11 cellular contexts compared by ENCODE assay signal in genomic region chr3:75672142-75672775, GRCh38. TPM values are rescaled to one million over a fixed set of nuclear protein-coding genes. Genes with fewer than 3 reads are reported as not detected.
DNase-seq lines count a peak whose midpoint lies in the region; TF ChIP-seq lines count a peak whose summit lies in the region.
"Not testable (repeated sequence)": the region's sequence is repeated elsewhere in the genome, so short reads cannot be mapped to it uniquely, and the experiment has no call there.
"Had no signal": no experiment of that assay in that cellular context is flagged by ENCODE, and none has a peak within 500 bp of the region (broad histone marks: within the 10 kb centered on the region; RNA-seq: fewer than 3 reads in every experiment).

No MANE protein-coding gene starts in this region.

- TF ChIP-seq EP300 in transverse colon (IDR thresholded peaks at IDR 0.05; ENCODE audit: low read depth) = not testable (repeated sequence)

- not testable (repeated sequence) for H3K4me1 ChIP-seq in breast epithelium, parathyroid adenoma
- H3K4me1 ChIP-seq in transverse colon = peaks cover 0 to 36% (median 17%) of the 10 kb centered on the region in 4 donors

- not testable (repeated sequence) for H3K36me3 ChIP-seq in breast epithelium; parathyroid adenoma (ENCODE audit: control insufficient read depth, insufficient read depth, low read length); transverse colon

- not testable (repeated sequence) for H2AFZ ChIP-seq in parathyroid adenoma

- WGBS in transverse colon (ENCODE audit: low coverage in 1 of 2), 2 donors = 31 to 49% methylated on average over 15 to 58 of the region's 59 CpGs

- peak overlapping the region; percentile 29 to 68 (median 59) for H3K4me3 ChIP-seq in breast epithelium
- H3K4me3 ChIP-seq in parathyroid adenoma (ENCODE audit: low read depth, low read length) = peak overlapping the region; percentile 5
- peak overlapping the region in 2 of 4 donors; percentile 32 to 51 for H3K4me3 ChIP-seq in transverse colon

- in situ Hi-C loops in SK-MEL-5 (cut with HindIII; ENCODE audit: low pct_unique_long_range_greater_than_20kb, low sequenced_read_pairs); transverse colon (cut with MboI; ENCODE audit: low pct_ligation_motif_present in 1 of 4, low pct_unique_long_range_greater_than_20kb in 1 of 4, low sequenced_read_pairs in 3 of 4): not testable (repeated sequence)

- H3K4me2 ChIP-seq in parathyroid adenoma (ENCODE audit: low read length) = peak overlapping the region; percentile 30

- H3K9ac ChIP-seq in parathyroid adenoma = not testable (repeated sequence)

- TF ChIP-seq POLR2A in breast epithelium (IDR thresholded peaks at IDR 0.05) = not testable (repeated sequence)
- TF ChIP-seq POLR2A in transverse colon (IDR thresholded peaks at IDR 0.05) = peak; percentile 77

- H3K9me3 ChIP-seq in breast epithelium = peaks cover 10 to 20% of the 10 kb centered on the region in 2 donors
- not testable (repeated sequence) for H3K9me3 ChIP-seq in parathyroid adenoma (ENCODE audit: control insufficient read depth, low read length); transverse colon

- H3K79me2 ChIP-seq in parathyroid adenoma = not testable (repeated sequence)

- not testable (repeated sequence) for TF ChIP-seq CTCF in breast epithelium (IDR thresholded peaks at IDR 0.05); parathyroid adenoma (IDR thresholded peaks at IDR 0.05)
- peak in 1 of 5 experiments; percentile 14 for TF ChIP-seq CTCF in transverse colon (IDR thresholded peaks at IDR 0.05)

- H3K27me3 ChIP-seq in breast epithelium; parathyroid adenoma (ENCODE audit: control insufficient read depth, insufficient read depth, low read length): not testable (repeated sequence)
- peaks cover 53% of the 10 kb centered on the region for H3K27me3 ChIP-seq in transverse colon

- DNase-seq in CMK (ENCODE audit: low read depth) (peak; percentile 27), HK-2 (ENCODE audit: unreplicated experiment) (peak; percentile 80), SK-MEL-5 (ENCODE audit: low read depth, low spot score) (peak; percentile 32), breast epithelium (ENCODE audit: low spot score in 2 of 2) (peak in 1 of 2 donors; percentile 75), fibroblast of the conjunctiva (ENCODE audit: low read depth) (peak; percentile 74), islet precursor cell (peak; percentile 93), transverse colon (peak; percentile 48)

- intact Hi-C loops in breast epithelium (cut with DNase I; ENCODE audit: low total_unique reads); transverse colon (cut with DNase I; ENCODE audit: low total_unique reads): not testable (repeated sequence)

- H3K27ac ChIP-seq in breast epithelium (peak overlapping the region; percentile 77 to 82), transverse colon (peak overlapping the region in 3 of 4 donors; percentile 65 to 86 (median 80))
- not testable (repeated sequence) for H3K27ac ChIP-seq in parathyroid adenoma

RNA-seq across cellular contexts. Expression of gene FRG2C, which starts 8.1 kb away (rescaled TPM):
- 0.05 TPM in 1 of 2 replicates, not detected in the other for total RNA-seq in SK-MEL-5 (2014; rRNA removed; shearing (Covaris generic))
- polyA plus RNA-seq in SK-MEL-5 (2015; cell fraction: cytosol; rRNA removed) = 0.06 and 0.37 TPM in 2 replicates
- 0.53 TPM in 1 of 2 replicates, not detected in the other for polyA plus RNA-seq in SK-MEL-5 (2015; cell fraction: nucleus; rRNA removed)
- under 1 TPM in 1 of 3 donors, not detected in 2; 0.33 TPM for total RNA-seq in breast epithelium
- not detected for total RNA-seq in transverse colon
- total RNA-seq: Caco-2, frontal cortex, mucosa of descending colon had no signal
